ENCODE assay signal across 1 cellular context in genomic region chr6:33772114-33772830, GRCh38.
TF ChIP-seq lines count a peak whose summit lies in the region.

No MANE protein-coding gene starts in this region.

TF ChIP-seq in IMR-90, 13 proteins besides CTCF, POLR2A, EP300 and RAD21 (continued from another document):
- TF ChIP-seq CEBPB (IDR thresholded peaks at IDR 0.05; ENCODE audit: low read depth, low read length): no peak
- no peak for TF ChIP-seq NFE2L2 (IDR thresholded peaks at IDR 0.05; ENCODE audit: low read depth, low read length)
TF ChIP-seq in IMR-90: peak in this region for 0.
